9 cellular contexts compared by ENCODE assay signal in the genomic region with DNA sequence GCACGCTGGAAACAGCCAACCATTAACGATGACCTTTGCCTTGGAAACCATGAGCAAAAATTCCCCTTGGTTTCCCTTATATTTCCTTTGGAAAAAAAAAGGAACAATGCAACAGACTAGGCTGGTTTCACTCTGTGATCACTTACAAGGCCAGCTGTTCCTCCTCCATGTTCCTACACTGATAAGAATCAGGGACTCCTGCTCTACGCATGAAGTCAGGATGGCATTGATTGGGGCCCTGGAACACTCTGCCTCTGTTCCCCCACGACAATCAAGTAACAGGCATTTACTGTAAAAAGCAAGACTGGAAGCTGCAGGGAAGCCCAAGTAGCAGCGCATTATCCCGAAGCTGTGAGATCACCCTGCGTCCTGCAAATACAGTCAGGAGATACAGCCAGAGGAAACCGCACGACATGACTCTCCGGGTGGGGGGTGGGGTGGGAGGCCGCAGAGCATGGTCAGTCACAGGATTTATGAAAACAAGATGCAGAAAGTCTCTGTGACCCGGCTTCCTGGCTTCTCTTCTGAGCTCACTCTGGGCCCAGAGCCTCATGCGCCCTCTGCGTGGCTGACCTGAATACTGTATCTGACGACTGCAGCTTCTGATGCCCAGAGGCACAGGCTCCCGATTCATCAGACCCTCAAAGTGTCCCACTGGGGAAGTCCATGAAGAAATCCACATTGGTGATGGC. TPM values are rescaled to one million over a fixed set of nuclear protein-coding genes. Genes with fewer than 3 reads are reported as not detected.
A peak's percentile ranks its signal among the peaks of the same experiment; 100 is the strongest.
DNase-seq lines count a peak whose midpoint lies in the region; ATAC-seq and TF ChIP-seq lines count a peak whose summit lies in the region.
"Had no signal": no experiment of that assay in that cellular context is flagged by ENCODE, and none has a peak within 500 bp of the region (broad histone marks: within the 10 kb centered on the region; RNA-seq: fewer than 3 reads in every experiment).

No MANE protein-coding gene starts in this region.

- H3K14ac ChIP-seq in mesenchymal stem cell (ENCODE audit: low read length in 2 of 2) = peak overlapping the region in 1 of 2 experiments; percentile 83

- peak overlapping the region; percentile 88 for H2BK120ac ChIP-seq in mesenchymal stem cell (ENCODE audit: low read depth, low read length)

- TF ChIP-seq POLR2A in thyroid gland (IDR thresholded peaks at IDR 0.05) = no peak

- TF ChIP-seq CTCF in colonic mucosa (IDR thresholded peaks at IDR 0.05) (no peak), thyroid gland (IDR thresholded peaks at IDR 0.05) (no peak)

- H3K9me3 ChIP-seq in colonic mucosa = no peaks in the 10 kb centered on the region
- H3K9me3 ChIP-seq in mesenchymal stem cell (ENCODE audit: control insufficient read depth, low read length) = no peaks in the 10 kb centered on the region
- no peaks in the 10 kb centered on the region for H3K9me3 ChIP-seq in thyroid gland

- H3K79me1 ChIP-seq in mesenchymal stem cell (replicated peaks; ENCODE audit: low read length, poor library complexity, severe bottlenecking) = peaks cover 4% of the 10 kb centered on the region

- DNase-seq in ELF-1 (ENCODE audit: low read depth, low spot score) (peak; percentile 58), MV-4-11 (lab: John Stamatoyannopoulos, UW) (peak; percentile 64), colonic mucosa (peak; percentile 46), mesenchymal stem cell (peak; percentile 99), thyroid gland (peak; percentile 39 to 45), NCI-H1930 (lab: John Stamatoyannopoulos, UW) (no peak), HuH-7 (ENCODE audit: low spot score) (no peak)

- H3K36me3 ChIP-seq in colonic mucosa = no peaks in the 10 kb centered on the region
- peaks cover 26 to 56% of the 10 kb centered on the region in 2 experiments for H3K36me3 ChIP-seq in mesenchymal stem cell (ENCODE audit: control insufficient read depth in 1 of 2, insufficient read depth in 2 of 2, low read depth in 1 of 2, low read length in 2 of 2)
- H3K36me3 ChIP-seq in thyroid gland = peaks cover 0 to 5% of the 10 kb centered on the region in 2 donors

- H3K18ac ChIP-seq in mesenchymal stem cell (ENCODE audit: low read depth in 1 of 2, low read length in 2 of 2) = peak overlapping the region; percentile 97 to 98

- no peak overlapping the region for H3K23ac ChIP-seq in mesenchymal stem cell (ENCODE audit: low read length in 2 of 2)

- H3K9ac ChIP-seq in colonic mucosa (ENCODE audit: low read depth in 2 of 2, low read length in 2 of 2) = peak overlapping the region; percentile 45 to 60
- peak overlapping the region; percentile 96 for H3K9ac ChIP-seq in mesenchymal stem cell (ENCODE audit: low read length)

- peak overlapping the region; percentile 97 for H2AK5ac ChIP-seq in mesenchymal stem cell (ENCODE audit: low read length, severe bottlenecking)

- no peak overlapping the region for H2BK15ac ChIP-seq in mesenchymal stem cell (ENCODE audit: low read depth, poor library complexity, severe bottlenecking)

- no peak overlapping the region for H3K4me3 ChIP-seq in colonic mucosa
- peak overlapping the region in 1 of 2 experiments; percentile 74 for H3K4me3 ChIP-seq in mesenchymal stem cell (ENCODE audit: insufficient read depth in 1 of 2, low read depth in 1 of 2, low read length in 2 of 2)
- no peak overlapping the region for H3K4me3 ChIP-seq in thyroid gland (replicated peaks in 1 of 3)

- H3K4me2 ChIP-seq in mesenchymal stem cell (ENCODE audit: low read length, poor library complexity, severe bottlenecking) = peak overlapping the region; percentile 35

- ATAC-seq in HG02973 (IDR thresholded peaks at IDR 0.05; ENCODE audit: unreplicated experiment) = no peak

- no peak overlapping the region for H2AFZ ChIP-seq in mesenchymal stem cell (ENCODE audit: low read depth, low read length)

- peak overlapping the region; percentile 98 for H2BK5ac ChIP-seq in mesenchymal stem cell (ENCODE audit: low read depth, low read length, poor library complexity, severe bottlenecking)

- peak overlapping the region; percentile 87 for H4K8ac ChIP-seq in mesenchymal stem cell (ENCODE audit: low read length)

- 2% methylated on average over 16 of the region's 16 CpGs for WGBS in mesenchymal stem cell
- WGBS in thyroid gland, 2 donors = 31 to 39% methylated on average over 14 to 15 of the region's 16 CpGs

- H3K27ac ChIP-seq in colonic mucosa (peak overlapping the region; percentile 51), mesenchymal stem cell (ENCODE audit: low read length, poor library complexity, severe bottlenecking) (peak overlapping the region; percentile 97), thyroid gland (peak overlapping the region; percentile 51 to 76 (median 73))

- H3K4ac ChIP-seq in mesenchymal stem cell (ENCODE audit: low read depth in 1 of 2, low read length in 2 of 2) = peak overlapping the region; percentile 83 to 93

- intact Hi-C loops in colonic mucosa (cut with DNase I) = no loop called here
- intact Hi-C loops in thyroid gland (cut with DNase I) = no loop called here

- H4K91ac ChIP-seq in mesenchymal stem cell (ENCODE audit: low read length) = peak overlapping the region; percentile 96

- H2BK12ac ChIP-seq in mesenchymal stem cell (ENCODE audit: low read length in 2 of 2) = peak overlapping the region; percentile 51 to 83

- peaks cover 3% of the 10 kb centered on the region for H3K4me1 ChIP-seq in colonic mucosa
- H3K4me1 ChIP-seq in mesenchymal stem cell (ENCODE audit: control insufficient read depth, insufficient read depth, low read depth, low read length) = peaks cover 39% of the 10 kb centered on the region
- peaks cover 47 to 79% of the 10 kb centered on the region in 2 donors for H3K4me1 ChIP-seq in thyroid gland

- H3K27me3 ChIP-seq in colonic mucosa (no peaks in the 10 kb centered on the region), mesenchymal stem cell (ENCODE audit: control insufficient read depth in 1 of 2, insufficient read depth in 1 of 2, low read length in 2 of 2) (no peaks in the 10 kb centered on the region), thyroid gland (no peaks in the 10 kb centered on the region)

RNA-seq across cellular contexts. Expression of a gene that starts 31.1 kb away (rescaled TPM):
- total RNA-seq in colonic mucosa (10 to 100 TPM; 22.5 to 29.1 TPM), thyroid gland (10 to 100 TPM; 13.0 to 26.8 (median 21.7) TPM)
- 42.7 TPM for polyA plus RNA-seq in mesenchymal stem cell (2013, experiment 1 of 2)
- polyA plus RNA-seq in mesenchymal stem cell (2013, experiment 2 of 2) = 38.8 TPM

RNA-seq across cellular contexts. Expression of a gene that starts 53.6 kb away (rescaled TPM):
- total RNA-seq in colonic mucosa (1 to 10 TPM; 2.2 to 2.4 TPM), thyroid gland (not detected)
- not detected for polyA plus RNA-seq in mesenchymal stem cell (2013, experiment 1 of 2)
- not detected for polyA plus RNA-seq in mesenchymal stem cell (2013, experiment 2 of 2)
- total RNA-seq: RPMI7951 had no signal

Comparison
In these comparisons a context has a peak if more than half of its experiments do, and no peak if none do; other contexts are left out.
1. DNase-seq: peak in ELF-1 (single experiment), MV-4-11 (single experiment), colonic mucosa (single experiment), mesenchymal stem cell (single experiment) and thyroid gland (2 of 2); none in NCI-H1930 (0 of 2) and HuH-7 (single experiment).
2. Peak in every context shown above with its lines, with median percentiles within 50 percentile points of each other: H3K27ac ChIP-seq.